18 cellular contexts compared by ENCODE assay signal in the genomic region with DNA sequence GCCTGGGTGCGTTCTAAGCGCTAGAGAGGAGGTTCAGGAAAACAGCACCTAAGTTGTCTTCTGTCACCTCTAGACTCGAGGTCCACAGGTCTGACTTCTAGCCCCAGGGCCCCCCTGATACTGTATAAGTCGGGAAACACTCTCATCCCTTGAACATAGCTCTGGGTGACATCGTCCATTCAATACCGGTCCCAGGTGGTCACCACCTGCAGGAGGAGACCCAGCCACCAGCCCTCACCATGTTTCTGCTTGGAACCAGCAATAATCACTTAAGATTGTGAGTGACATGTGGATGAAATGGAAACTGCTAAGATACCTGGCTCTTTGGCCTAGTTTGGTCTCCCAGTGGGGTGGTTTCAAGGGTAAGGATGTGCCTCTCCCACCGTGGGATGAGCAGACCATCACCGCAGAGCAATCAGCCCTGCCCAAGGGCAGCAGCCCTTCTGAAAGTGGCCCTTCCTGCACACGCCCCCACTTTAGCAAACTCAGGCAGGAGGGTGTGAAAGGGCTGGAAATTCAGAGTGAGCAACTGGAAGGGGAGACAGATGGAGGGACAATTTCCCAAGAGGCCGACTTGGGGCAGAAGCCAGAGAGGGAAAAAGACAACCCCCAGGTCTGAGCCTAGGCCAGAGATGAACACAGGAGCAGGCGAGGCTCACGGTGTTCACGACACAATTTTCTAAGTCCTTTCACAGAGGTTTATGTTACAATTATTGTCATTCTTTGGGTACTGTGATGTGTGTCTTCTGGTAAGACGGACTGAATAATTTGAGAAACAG.
DNase-seq lines count a peak whose midpoint lies in the region; FAIRE-seq and TF ChIP-seq lines count a peak whose summit lies in the region.
"Had no signal": no experiment of that assay in that cellular context is flagged by ENCODE, and none has a peak within 500 bp of the region (broad histone marks: within the 10 kb centered on the region; RNA-seq: fewer than 3 reads in every experiment).

No MANE protein-coding gene starts in this region.

- H4K8ac ChIP-seq in trophoblast cell (ENCODE audit: low read depth, low read length): no peak overlapping the region

- BruUV-seq in Caco-2 (replicated peaks; lab: Mats Ljungman, UMichigan): no TSS peak

- WGBS in trophoblast cell (ENCODE audit: extremely low coverage, insufficient coverage, insufficient read length): no CpG with 5 or more reads among the region's 14 CpGs

- H3K4me1 Mint-ChIP-seq in Caco-2 (ENCODE audit: low read depth, unreplicated experiment): no peaks in the 10 kb centered on the region

- no peaks in the 10 kb centered on the region for H3K27me3 Mint-ChIP-seq in Caco-2 (ENCODE audit: insufficient read depth, unreplicated experiment)
- H3K27me3 Mint-ChIP-seq: memory B cell, type B pancreatic cell had no signal

- H3K27ac ChIP-seq in trophoblast cell (ENCODE audit: low read depth, low read length): no peak overlapping the region
- H3K27ac ChIP-seq: cardiac muscle cell, colonic mucosa had no signal

- CTCF ChIA-PET in Caco-2 (lab: Charles Lee): interaction anchor here (1.1 kb wide), 1 partner anchor 310 kb away, joined by 3 read pairs; no protein-coding TSS in a partner anchor

- no peak overlapping the region for H2AFZ ChIP-seq in trophoblast cell (ENCODE audit: insufficient read depth, low read length, poor library complexity)

- H3K79me2 ChIP-seq in trophoblast cell (ENCODE audit: control insufficient read depth, insufficient read depth, low read length, poor library complexity): no peaks in the 10 kb centered on the region

- H3K4me1 ChIP-seq in trophoblast cell (ENCODE audit: control insufficient read depth in 1 of 2, insufficient read depth in 2 of 2, low read length in 2 of 2) (peaks cover 5 to 8% of the 10 kb centered on the region in 2 experiments), Caco-2 (no peaks in the 10 kb centered on the region)
- H3K4me1 ChIP-seq: colonic mucosa had no signal

- H3K9ac ChIP-seq in trophoblast cell (ENCODE audit: low read length): no peak overlapping the region

- H2BK12ac ChIP-seq in trophoblast cell (ENCODE audit: low read length): no peak overlapping the region

- peak; percentile 66 for DNase-seq in DMS 273 (lab: John Stamatoyannopoulos, UW; ENCODE audit: unreplicated experiment)
- no peak for DNase-seq in GM19239 (ENCODE audit: insufficient read length, low spot score)
- DNase-seq in NCI-H82 (lab: John Stamatoyannopoulos, UW): peak; percentile 36
- no peak for DNase-seq in trophoblast cell
- no peak for DNase-seq in NK-92 (lab: John Stamatoyannopoulos, UW; ENCODE audit: unreplicated experiment)
- no peak for DNase-seq in Caco-2
- no peak for DNase-seq in NCI-H510A (lab: John Stamatoyannopoulos, UW)
- DNase-seq: SIG-M5 had no signal

- no peak overlapping the region for H3K4me2 ChIP-seq in trophoblast cell (ENCODE audit: low read length)

- no peak overlapping the region for H2BK120ac ChIP-seq in trophoblast cell (ENCODE audit: insufficient read depth, low read length, poor library complexity)

- no peaks in the 10 kb centered on the region for H3K79me1 ChIP-seq in trophoblast cell (ENCODE audit: low read length)

- POLR2A ChIA-PET in Caco-2 (lab: Charles Lee): no interaction called here

- H3K14ac ChIP-seq in trophoblast cell (ENCODE audit: low read length): no peak overlapping the region

- H3K4me3 ChIP-seq in trophoblast cell (ENCODE audit: low read depth, low read length) (peak overlapping the region; percentile 39), Caco-2 (ENCODE audit: low read depth, low read length) (no peak overlapping the region)
- H3K4me3 ChIP-seq: BLaER1 treated with 17β-estradiol and CSF1 and Interleukin-3, amounts not matched to agents 10 nM and 100 nM; cardiac muscle cell; colonic mucosa had no signal

- no peak overlapping the region for H4K91ac ChIP-seq in trophoblast cell (ENCODE audit: low read depth, low read length)

- no peak overlapping the region for H3K23ac ChIP-seq in trophoblast cell (ENCODE audit: low read length)

- H2BK5ac ChIP-seq in trophoblast cell (ENCODE audit: low read depth, low read length, poor library complexity): no peak overlapping the region

- H3K36me3 Mint-ChIP-seq in Caco-2 (ENCODE audit: insufficient read depth, unreplicated experiment): peaks cover 6% of the 10 kb centered on the region
- H3K36me3 Mint-ChIP-seq: activated CD4-positive, alpha-beta memory T cell treated with anti-CD3 and anti-CD28 coated beads for 36 hours; activated naive CD4-positive, alpha-beta T cell treated with anti-CD3 and anti-CD28 coated beads, Interleukin-2, amount 50 U/mL, for 72 hours; memory B cell had no signal

- no peak overlapping the region for H4K12ac ChIP-seq in trophoblast cell (ENCODE audit: low read depth, low read length)

- H3K27me3 ChIP-seq in trophoblast cell (ENCODE audit: insufficient read depth, low read length): no peaks in the 10 kb centered on the region
- H3K27me3 ChIP-seq in Caco-2 (replicated peaks; ENCODE audit: control insufficient read depth, insufficient read depth, low read length): no peaks in the 10 kb centered on the region
- H3K27me3 ChIP-seq: BLaER1 treated with 17β-estradiol and CSF1 and Interleukin-3, amounts not matched to agents 10 nM and 100 nM; cardiac muscle cell; colonic mucosa had no signal

- intact Hi-C loops in Caco-2 (cut with micrococcal nuclease; ENCODE audit: unreplicated experiment): loop anchor here (1.0 kb wide), 4 partner anchors 26 to 309 kb away; no protein-coding TSS in a partner anchor

- no peak overlapping the region for H3K4me3 Mint-ChIP-seq in Caco-2 (ENCODE audit: unreplicated experiment)
- H3K4me3 Mint-ChIP-seq: activated CD4-positive, alpha-beta memory T cell treated with anti-CD3 and anti-CD28 coated beads for 36 hours; memory B cell; T-helper 2 cell treated with Interferon-gamma antibody and Interleukin-4, amounts not matched to agents 5 μg/mL and 100 μg/mL, for 36 hours; type B pancreatic cell had no signal

- H3K36me3 ChIP-seq in trophoblast cell (ENCODE audit: control insufficient read depth in 1 of 2, insufficient read depth in 2 of 2, low read length in 2 of 2) (peaks cover 0 to 6% of the 10 kb centered on the region in 2 experiments), Caco-2 (ENCODE audit: control insufficient read depth, insufficient read depth, low read length) (no peaks in the 10 kb centered on the region)
- H3K36me3 ChIP-seq: cardiac muscle cell, colonic mucosa had no signal

- TF ChIP-seq CTCF in Caco-2 (IDR thresholded peaks at IDR 0.05; ENCODE audit: insufficient read depth in 1 of 2, low read depth in 1 of 2, low read length in 1 of 2, severe bottlenecking in 1 of 2, unreplicated experiment in 1 of 2): no peak

- H3K9me3 ChIP-seq in trophoblast cell (ENCODE audit: insufficient read depth, low read depth, low read length) (peaks cover 5% of the 10 kb centered on the region), Caco-2 (no peaks in the 10 kb centered on the region)
- H3K9me3 ChIP-seq: BLaER1 treated with 17β-estradiol and CSF1 and Interleukin-3, amounts not matched to agents 10 nM and 100 nM; colonic mucosa had no signal

- H3K18ac ChIP-seq in trophoblast cell (ENCODE audit: low read length): no peak overlapping the region

- FAIRE-seq in GM19239 (lab: Jason Lieb, UNC): peak; percentile 4

- H3K9me3 Mint-ChIP-seq in Caco-2 (ENCODE audit: unreplicated experiment): no peaks in the 10 kb centered on the region
- H3K9me3 Mint-ChIP-seq: activated CD4-positive, alpha-beta memory T cell treated with anti-CD3 and anti-CD28 coated beads for 36 hours; activated naive CD4-positive, alpha-beta T cell treated with anti-CD3 and anti-CD28 coated beads, Interleukin-2, amount 50 U/mL, for 72 hours; activated T-helper 2 cell treated with anti-CD3 and anti-CD28 coated beads, Interferon-gamma antibody, Interleukin-2, Interleukin-4, amounts not matched to agents 10 μg/mL and 5 μg/mL and 100 μg/mL, durations not matched to agents 14 hours and 24 hours and 36 hours; memory B cell; neural crest cell; T-helper 2 cell treated with Interferon-gamma antibody and Interleukin-4, amounts not matched to agents 5 μg/mL and 100 μg/mL, for 36 hours; type B pancreatic cell had no signal

- no peak overlapping the region for H3K4ac ChIP-seq in trophoblast cell (ENCODE audit: low read depth, low read length)

- H3K27ac Mint-ChIP-seq in Caco-2 (ENCODE audit: unreplicated experiment): no peak overlapping the region
- H3K27ac Mint-ChIP-seq: activated CD4-positive, alpha-beta memory T cell treated with anti-CD3 and anti-CD28 coated beads for 36 hours; activated naive CD4-positive, alpha-beta T cell treated with anti-CD3 and anti-CD28 coated beads, Interleukin-2, amount 50 U/mL, for 72 hours; activated T-helper 2 cell treated with anti-CD3 and anti-CD28 coated beads, Interferon-gamma antibody, Interleukin-2, Interleukin-4, amounts not matched to agents 10 μg/mL and 5 μg/mL and 100 μg/mL, durations not matched to agents 14 hours and 24 hours and 36 hours; memory B cell; T-helper 2 cell treated with Interferon-gamma antibody and Interleukin-4, amounts not matched to agents 5 μg/mL and 100 μg/mL, for 36 hours had no signal

- no peak overlapping the region for H2AK5ac ChIP-seq in trophoblast cell (ENCODE audit: low read length)

Comparison
In these comparisons a context has a peak if more than half of its experiments do, and no peak if none do; other contexts are left out.
1. DNase-seq: peak in DMS 273 (single experiment) and NCI-H82 (single experiment); none in GM19239 (single experiment), trophoblast cell (0 of 2), NK-92 (single experiment), Caco-2 (0 of 2) and NCI-H510A (single experiment).